In genomic region chr6:137133136-137133535, GRCh38 we compare ENCODE assay signal across 2 cellular contexts.
TF ChIP-seq lines count a peak whose summit lies in the region.

No MANE protein-coding gene starts in this region.

TF ChIP-seq in IMR-90, 13 proteins besides CTCF, POLR2A, EP300 and RAD21:
- TF ChIP-seq CEBPB (IDR thresholded peaks at IDR 0.05; ENCODE audit: low read depth, low read length) (no peak), MXI1 (IDR thresholded peaks at IDR 0.05; ENCODE audit: borderline replicate concordance, low read depth, low read length) (no peak), FOS (IDR thresholded peaks at IDR 0.05; ENCODE audit: low read depth, low read length) (no peak), RCOR1 (IDR thresholded peaks at IDR 0.05; ENCODE audit: insufficient replicate concordance, low read length) (no peak), MAZ (IDR thresholded peaks at IDR 0.05; ENCODE audit: borderline replicate concordance, low read depth, low read length) (no peak), USF2 (IDR thresholded peaks at IDR 0.05; ENCODE audit: low read depth, low read length) (no peak), MAFK (IDR thresholded peaks at IDR 0.05; ENCODE audit: low read depth, low read length) (no peak), BHLHE40 (IDR thresholded peaks at IDR 0.05; ENCODE audit: low read depth, low read length) (no peak), RFX5 (IDR thresholded peaks at IDR 0.05; ENCODE audit: low read depth, low read length) (no peak), NFE2L2 (IDR thresholded peaks at IDR 0.05; ENCODE audit: low read depth, low read length) (no peak), CHD1 (IDR thresholded peaks at IDR 0.05; ENCODE audit: low read depth, low read length) (no peak), SMC3 (IDR thresholded peaks at IDR 0.05; ENCODE audit: low read depth, low read length) (no peak), ELK1 (IDR thresholded peaks at IDR 0.05; ENCODE audit: borderline replicate concordance, low read depth, low read length) (no peak)

TF ChIP-seq in H1, 55 proteins besides CTCF, POLR2A, EP300 and RAD21:
- TF ChIP-seq ZNF274 (IDR thresholded peaks at IDR 0.05; ENCODE audit: borderline replicate concordance, extremely low read depth, low read length) (no peak), TEAD4 (IDR thresholded peaks at IDR 0.05; ENCODE audit: low read depth, low read length) (no peak), RXRA (IDR thresholded peaks at IDR 0.05; ENCODE audit: insufficient read depth, low read depth, low read length) (no peak), MAX (IDR thresholded peaks at IDR 0.05) (no peak), TAF1 (IDR thresholded peaks at IDR 0.05; ENCODE audit: low read depth, low read length) (no peak), POLR2AphosphoS5 (IDR thresholded peaks at IDR 0.05; ENCODE audit: low read depth, low read length) (no peak), MAFK (IDR thresholded peaks at IDR 0.05; ENCODE audit: low read depth, low read length) (no peak), RFX5 (IDR thresholded peaks at IDR 0.05; ENCODE audit: borderline replicate concordance, low read depth, low read length) (no peak), SAP30 (IDR thresholded peaks at IDR 0.05; ENCODE audit: insufficient read depth, insufficient replicate concordance, low read length) (no peak), TAF7 (optimal IDR thresholded peaks at IDR 0.05; ENCODE audit: borderline replicate concordance, low read depth, low read length) (no peak), SRF (IDR thresholded peaks at IDR 0.05; ENCODE audit: low read depth, low read length) (no peak), CHD1 (IDR thresholded peaks at IDR 0.05; ENCODE audit: low read depth, low read length) (no peak)
